ENCODE assay signal across 11 cellular contexts in the genomic region with DNA sequence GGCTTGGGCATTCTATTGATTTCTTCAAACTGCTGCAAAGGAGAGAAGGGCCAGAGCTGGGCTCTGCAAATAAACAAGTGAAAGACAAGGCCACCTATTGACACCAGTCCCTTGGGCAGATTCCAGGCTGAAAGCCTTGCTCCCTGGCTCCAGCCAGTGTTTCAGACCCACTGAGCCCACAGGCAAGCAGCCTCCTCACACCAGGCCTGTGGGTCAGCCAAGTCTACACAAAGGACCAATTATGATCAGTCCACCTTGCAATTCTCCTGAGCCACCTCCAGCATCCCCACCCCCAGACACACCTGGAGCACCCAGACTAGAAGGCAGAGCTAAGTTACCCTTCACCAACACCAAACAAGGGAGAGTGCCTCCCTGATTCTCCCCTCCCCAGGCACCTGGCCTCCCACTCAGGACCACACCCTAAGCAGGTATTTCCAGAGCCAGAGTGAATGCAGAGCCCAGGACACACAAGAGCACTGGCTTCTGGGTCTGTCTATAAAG. TPM values are rescaled to one million over a fixed set of nuclear protein-coding genes. Genes with fewer than 3 reads are reported as not detected.
DNase-seq lines count a peak whose midpoint lies in the region; ATAC-seq and FAIRE-seq lines count a peak whose summit lies in the region.
"Had no signal": no experiment of that assay in that cellular context is flagged by ENCODE, and none has a peak within 500 bp of the region (broad histone marks: within the 10 kb centered on the region; RNA-seq: fewer than 3 reads in every experiment).

No MANE protein-coding gene starts in this region.

- H3K9me3 Mint-ChIP-seq in activated naive CD4-positive, alpha-beta T cell treated with anti-CD3 and anti-CD28 coated beads, Interleukin-2, amount 50 U/mL, for 72 hours, result no peaks in the 10 kb centered on the region

- H3K36me3 Mint-ChIP-seq in activated naive CD4-positive, alpha-beta T cell treated with anti-CD3 and anti-CD28 coated beads, Interleukin-2, amount 50 U/mL, for 72 hours, result peaks cover 0 to 6% of the 10 kb centered on the region in 2 donors

- no peak overlapping the region for H2AFZ ChIP-seq in mesenchymal stem cell (ENCODE audit: low read depth, low read length)
- H2AFZ ChIP-seq: GM23248 had no signal

- no peak overlapping the region for H3K4ac ChIP-seq in mesenchymal stem cell (ENCODE audit: low read depth in 1 of 2, low read length in 2 of 2)

- no peak overlapping the region for H3K14ac ChIP-seq in mesenchymal stem cell (ENCODE audit: low read length in 2 of 2)

- no peak overlapping the region for H3K23ac ChIP-seq in mesenchymal stem cell (ENCODE audit: low read length in 2 of 2)

- H3K27me3 ChIP-seq in mesenchymal stem cell (ENCODE audit: control insufficient read depth in 1 of 2, insufficient read depth in 1 of 2, low read length in 2 of 2), result no peaks in the 10 kb centered on the region

- ATAC-seq in activated naive CD4-positive, alpha-beta T cell treated with anti-CD3 and anti-CD28 coated beads, Interleukin-2, amount 50 U/mL, for 72 hours, result no peak

- no peaks in the 10 kb centered on the region for H3K79me1 ChIP-seq in mesenchymal stem cell (replicated peaks; ENCODE audit: low read length, poor library complexity, severe bottlenecking)

- H4K91ac ChIP-seq in mesenchymal stem cell (ENCODE audit: low read length), result no peak overlapping the region

- no peak overlapping the region for H2BK5ac ChIP-seq in mesenchymal stem cell (ENCODE audit: low read depth, low read length, poor library complexity, severe bottlenecking)

- no peak overlapping the region for H2AK5ac ChIP-seq in mesenchymal stem cell (ENCODE audit: low read length, severe bottlenecking)

- H3K36me3 ChIP-seq in mesenchymal stem cell (ENCODE audit: control insufficient read depth in 1 of 2, insufficient read depth in 2 of 2, low read depth in 1 of 2, low read length in 2 of 2), result peaks cover 5 to 54% of the 10 kb centered on the region in 2 experiments

- no peak overlapping the region for H2BK12ac ChIP-seq in mesenchymal stem cell (ENCODE audit: low read length in 2 of 2)

- peak; percentile 82 for FAIRE-seq in urothelium cell line (lab: Jason Lieb, UNC)

- peaks cover 61% of the 10 kb centered on the region for H3K4me1 ChIP-seq in mesenchymal stem cell (ENCODE audit: control insufficient read depth, insufficient read depth, low read depth, low read length)

- no peak overlapping the region for H3K4me3 ChIP-seq in mesenchymal stem cell (ENCODE audit: insufficient read depth in 1 of 2, low read depth in 1 of 2, low read length in 2 of 2)
- H3K4me3 ChIP-seq: GM23248 had no signal

- H3K9me3 ChIP-seq in mesenchymal stem cell (ENCODE audit: control insufficient read depth, low read length), result no peaks in the 10 kb centered on the region

- no peak overlapping the region for H2BK120ac ChIP-seq in mesenchymal stem cell (ENCODE audit: low read depth, low read length)

- no peak overlapping the region for H3K18ac ChIP-seq in mesenchymal stem cell (ENCODE audit: low read depth in 1 of 2, low read length in 2 of 2)

- peak overlapping the region; percentile 5 to 70 for H3K27ac Mint-ChIP-seq in activated naive CD4-positive, alpha-beta T cell treated with anti-CD3 and anti-CD28 coated beads, Interleukin-2, amount 50 U/mL, for 72 hours

- no peak overlapping the region for H3K9ac ChIP-seq in mesenchymal stem cell (ENCODE audit: low read length)
- H3K9ac ChIP-seq: GM23248, KMS-11 had no signal

- DNase-seq in activated naive CD4-positive, alpha-beta T cell treated with anti-CD3 and anti-CD28 coated beads, Interleukin-2, amount 50 U/mL, for 72 hours (ENCODE audit: low spot score in 2 of 2), result no peak
- no peak for DNase-seq in activated naive CD4-positive, alpha-beta T cell treated with Interleukin-2 at 50 U/mL for 16 hours
- DNase-seq in caudate nucleus (lab: John Stamatoyannopoulos, UW) (peak in 1 of 61 donors; percentile 20), mesenchymal stem cell (no peak), urothelium cell line (ENCODE audit: low spot score) (no peak), D341Med (ENCODE audit: low spot score) (no peak), HT-29 (ENCODE audit: low spot score) (no peak)
- DNase-seq in activated effector memory CD4-positive, alpha-beta T cell treated with anti-CD3 and anti-CD28 coated beads, Interleukin-2, amount 50 U/mL, for 16 hours, result no peak
- DNase-seq: activated CD4-positive, CD25-positive, alpha-beta regulatory T cell treated with anti-CD3 and anti-CD28 coated beads, Interleukin-2, amount 50 U/mL, for 72 hours; GM23248 had no signal

- H3K4me2 ChIP-seq in mesenchymal stem cell (ENCODE audit: low read length, poor library complexity, severe bottlenecking), result no peak overlapping the region
- H3K4me2 ChIP-seq: KMS-11 had no signal

- H3K27ac ChIP-seq in caudate nucleus (ENCODE audit: low read depth, low read length), result peak overlapping the region; percentile 69
- no peak overlapping the region for H3K27ac ChIP-seq in mesenchymal stem cell (ENCODE audit: low read length, poor library complexity, severe bottlenecking)
- H3K27ac ChIP-seq: GM23248, KMS-11 had no signal

- peak overlapping the region; percentile 6 for H2BK15ac ChIP-seq in mesenchymal stem cell (ENCODE audit: low read depth, poor library complexity, severe bottlenecking)

- no peak overlapping the region for H4K8ac ChIP-seq in mesenchymal stem cell (ENCODE audit: low read length)

RNA-seq across cellular contexts. Expression of a gene that starts 13.8 kb away (rescaled TPM):
- total RNA-seq in activated naive CD4-positive, alpha-beta T cell treated with anti-CD3 and anti-CD28 coated beads, Interleukin-2, amount 50 U/mL, for 72 hours, result 100 to 1,000 TPM; 106 to 120 TPM
- polyA plus RNA-seq in mesenchymal stem cell (2013, experiment 1 of 2), result 359 TPM
- 344 TPM for polyA plus RNA-seq in mesenchymal stem cell (2013, experiment 2 of 2)
- total RNA-seq in HT-29 (2014; rRNA removed; shearing (Covaris generic)), result 104 and 115 TPM in 2 replicates
